23 cellular contexts compared by ENCODE assay signal in the genomic region with DNA sequence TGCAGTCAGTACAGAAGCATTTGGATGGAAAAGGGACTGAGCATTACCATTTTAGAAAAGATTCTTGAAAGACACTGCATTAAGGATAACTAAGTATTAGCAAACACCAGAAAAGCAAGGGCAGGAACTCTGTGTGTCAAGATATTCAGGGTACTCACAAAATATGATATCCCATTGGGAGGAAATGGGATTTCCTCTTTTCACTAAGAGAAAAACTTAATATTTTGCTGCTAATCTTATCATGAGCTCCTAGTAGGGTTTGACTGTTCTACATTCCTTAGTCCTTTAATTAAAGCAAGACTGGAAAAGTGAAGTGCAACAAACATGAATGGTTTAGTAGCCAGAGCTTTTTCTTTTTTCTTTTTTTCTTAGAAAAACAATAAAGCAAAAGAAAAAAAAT.
"Had no signal": no experiment of that assay in that cellular context is flagged by ENCODE, and none has a peak within 500 bp of the region (broad histone marks: within the 10 kb centered on the region; RNA-seq: fewer than 3 reads in every experiment).

No MANE protein-coding gene starts in this region.

- H3K4me1 ChIP-seq: lower lobe of right lung, right atrium auricular region, right lobe of liver, suprapubic skin, tibial artery, upper lobe of right lung had no signal

- H2AFZ ChIP-seq: hepatocyte had no signal

- DNase-seq: heart right ventricle; islet precursor cell; lower lobe of right lung; mammary epithelial cell; mesenchymal stem cell; naive thymus-derived CD8-positive, alpha-beta T cell; occipital lobe; ovary; right lobe of liver; stimulated activated CD4-positive, alpha-beta T cell treated with anti-CD3 and anti-CD28 coated beads, Interleukin-12 subunit alpha, Interleukin-12 subunit beta, amount 100 ng/mL, for 4 hours; stimulated activated CD4-positive, alpha-beta T cell treated with anti-CD3 and anti-CD28 coated beads, Interleukin-15, amount 100 ng/mL, for 24 hours; stimulated activated CD4-positive, alpha-beta T cell treated with anti-CD3 and anti-CD28 coated beads, Interleukin-2, amount 100 ng/mL, for 24 hours; stimulated activated CD4-positive, alpha-beta T cell treated with anti-CD3 and anti-CD28 coated beads, Interleukin-4, amount 100 ng/mL, for 1 hour; stimulated activated naive B cell treated with anti-CD40 and anti-IgM and Interleukin-4, amounts not matched to agents 10 μg/mL and 1 μg/mL and 100 μg/mL, for 72 hours; stimulated activated naive CD8-positive, alpha-beta T cell treated with anti-CD3 and anti-CD28 coated beads, Interleukin-15, Interleukin-2, amounts not matched to agents 100 U/mL and 50 U/mL, for 24 hours; tibial artery; trophoblast cell; upper lobe of right lung had no signal

- H3K79me2 ChIP-seq: hepatocyte had no signal

- H3K9me3 ChIP-seq: lower lobe of right lung, neutrophil, ovary, right atrium auricular region, right lobe of liver, suprapubic skin, thoracic aorta, tibial artery, upper lobe of right lung had no signal

- H3K36me3 ChIP-seq: heart right ventricle, lower lobe of right lung, neutrophil, ovary, right atrium auricular region, right lobe of liver, suprapubic skin, thoracic aorta, tibial artery, upper lobe of right lung had no signal

- H3K4me2 ChIP-seq: hepatocyte had no signal

- H3K27me3 ChIP-seq: heart right ventricle, hepatocyte, neutrophil, ovary, right atrium auricular region, right lobe of liver, suprapubic skin, tibial artery, upper lobe of right lung had no signal

- H3K27ac ChIP-seq: heart right ventricle, hepatocyte, lower lobe of right lung, neutrophil, ovary, right atrium auricular region, right lobe of liver, suprapubic skin, thoracic aorta, tibial artery, upper lobe of right lung had no signal

- H3K4me3 ChIP-seq: heart right ventricle, hepatocyte, lower lobe of right lung, ovary, right atrium auricular region, right lobe of liver, suprapubic skin, thoracic aorta, tibial artery, upper lobe of right lung had no signal
